ENCODE assay signal across 10 cellular contexts in the genomic region with DNA sequence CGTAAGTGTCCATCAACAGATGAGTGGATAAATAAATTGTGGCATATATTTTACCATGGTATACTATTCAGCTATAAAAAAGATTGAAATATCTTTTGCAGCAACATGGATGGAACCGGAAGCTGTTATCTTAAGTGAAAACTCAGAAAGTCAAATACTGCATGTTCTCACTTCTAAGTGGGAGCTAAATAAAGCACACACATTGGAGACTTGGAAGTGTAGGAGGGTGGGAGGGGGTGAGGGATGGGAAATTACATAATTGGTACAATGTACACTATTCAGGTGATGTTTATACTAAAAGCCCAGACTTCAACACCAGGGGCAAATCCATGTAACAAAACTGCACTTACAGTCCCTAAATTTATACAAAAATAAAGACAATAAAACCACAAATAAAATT.
"Had no signal": no experiment of that assay in that cellular context is flagged by ENCODE, and none has a peak within 500 bp of the region (broad histone marks: within the 10 kb centered on the region; RNA-seq: fewer than 3 reads in every experiment).

No MANE protein-coding gene starts in this region.

- H3K4me2 ChIP-seq: KMS-11 had no signal

- FAIRE-seq: HepG2 had no signal

- DNase-seq: GM23248, GOT3, H7, HFFc6, KBM-7 had no signal

- H3K4me1 ChIP-seq: HAP-1 had no signal

- ATAC-seq: HCT116, HepG2 had no signal

- H3K4me3 ChIP-seq: GM23248, HAP-1 had no signal

- H2AFZ ChIP-seq: GM23248 had no signal

- H3K27ac ChIP-seq: GM23248, HL-60, KMS-11 had no signal

- H3K9me3 ChIP-seq: HAP-1 had no signal

- H3K36me3 ChIP-seq: HAP-1 had no signal

- H3K9ac ChIP-seq: GM23248, KMS-11 had no signal
